In genomic region chr6:69795469-69796080, GRCh38 we compare ENCODE assay signal across 8 cellular contexts. TPM values are rescaled to one million over a fixed set of nuclear protein-coding genes. Genes with fewer than 3 reads are reported as not detected.
A peak's percentile ranks its signal among the peaks of the same experiment; 100 is the strongest.
DNase-seq lines count a peak whose midpoint lies in the region; ATAC-seq and TF ChIP-seq lines count a peak whose summit lies in the region.

No MANE protein-coding gene starts in this region.

- no peaks in the 10 kb centered on the region for H3K27me3 Mint-ChIP-seq in CD4-positive, alpha-beta memory T cell
- H3K27me3 Mint-ChIP-seq in activated T-helper 1 cell treated with anti-CD3 and anti-CD28 coated beads, Interleukin-12 subunit alpha, Interleukin-12 subunit beta, Interleukin-2, Interleukin-4 antibody, amounts not matched to agents 30 ng/mL and 10 ng/mL and 1 ng/mL, durations not matched to agents 14 hours and 24 hours and 36 hours (ENCODE audit: insufficient read depth): no peaks in the 10 kb centered on the region

- ATAC-seq in GM19324 (IDR thresholded peaks at IDR 0.05; ENCODE audit: low FRiP score, unreplicated experiment) (peak; percentile 29), HG03378 (IDR thresholded peaks at IDR 0.05; ENCODE audit: unreplicated experiment) (peak; percentile 35), omental fat pad (ENCODE audit: low FRiP score) (no peak)

- peaks cover under 1 to 9% of the 10 kb centered on the region in 2 donors for H3K36me3 Mint-ChIP-seq in CD4-positive, alpha-beta memory T cell
- H3K36me3 Mint-ChIP-seq in activated T-helper 1 cell treated with anti-CD3 and anti-CD28 coated beads, Interleukin-12 subunit alpha, Interleukin-12 subunit beta, Interleukin-2, Interleukin-4 antibody, amounts not matched to agents 30 ng/mL and 10 ng/mL and 1 ng/mL, durations not matched to agents 14 hours and 24 hours and 36 hours (ENCODE audit: low read depth): peaks cover 9% of the 10 kb centered on the region

- intact Hi-C loops in CD4-positive, alpha-beta memory T cell (cut with micrococcal nuclease): loop anchor here (1.0 to 10.0 kb wide), 5 partner anchors 21 to 769 kb away; partner anchors contain the start of genes FAM135A and SDHAF4
- intact Hi-C loops in activated T-helper 1 cell treated with anti-CD3 and anti-CD28 coated beads, Interleukin-12 subunit alpha, Interleukin-12 subunit beta, Interleukin-2, Interleukin-4 antibody, amounts not matched to agents 30 ng/mL and 10 ng/mL and 1 ng/mL, durations not matched to agents 14 hours and 24 hours and 36 hours (cut with micrococcal nuclease): loop anchor here (1.0 to 5.0 kb wide), 8 partner anchors 7 to 873 kb away; no protein-coding TSS in a partner anchor

- H3K4me3 ChIP-seq in CD4-positive, alpha-beta memory T cell (ENCODE audit: low read length in 2 of 2): peak overlapping the region; percentile 24 to 75
- H3K4me3 ChIP-seq in iPS-18a (ENCODE audit: low read length) (peak overlapping the region; percentile 91), stomach smooth muscle (ENCODE audit: low read length in 2 of 2) (peak overlapping the region; percentile 82 to 87)

- H3K4me3 Mint-ChIP-seq in CD4-positive, alpha-beta memory T cell: peak overlapping the region; percentile 89 to 100 (median 96)
- H3K4me3 Mint-ChIP-seq in activated T-helper 1 cell treated with anti-CD3 and anti-CD28 coated beads, Interleukin-12 subunit alpha, Interleukin-12 subunit beta, Interleukin-2, Interleukin-4 antibody, amounts not matched to agents 30 ng/mL and 10 ng/mL and 1 ng/mL, durations not matched to agents 14 hours and 24 hours and 36 hours: peak overlapping the region; percentile 93

- no peak for TF ChIP-seq CTCF in omental fat pad (IDR thresholded peaks at IDR 0.05)

- CTCF ChIA-PET in CD4-positive, alpha-beta memory T cell (lab: Charles Lee; ENCODE audit: partially characterized antibody): interaction anchor here (1.1 to 4.5 kb wide), 9 partner anchors 10 to 770 kb away, joined by 3 to 93 read pairs (median 14); partner anchors contain the start of gene COL19A1

- peak in 1 of 5 donors; percentile 19 for DNase-seq in CD4-positive, alpha-beta memory T cell
- DNase-seq in activated T-helper 1 cell treated with anti-CD3 and anti-CD28 coated beads, Interleukin-12 subunit alpha, Interleukin-12 subunit beta, Interleukin-2, Interleukin-4 antibody, amounts not matched to agents 30 ng/mL and 10 ng/mL and 1 ng/mL, durations not matched to agents 14 hours and 24 hours and 36 hours (ENCODE audit: low spot score): no peak
- DNase-seq in stimulated activated CD8-positive, alpha-beta memory T cell treated with anti-CD3 and anti-CD28 coated beads, Interleukin-4, amount 100 ng/mL, for 48 hours: no peak
- no peak for DNase-seq in omental fat pad (ENCODE audit: low spot score)

- H3K27ac ChIP-seq in CD4-positive, alpha-beta memory T cell (ENCODE audit: low read depth, low read length): peak overlapping the region; percentile 88
- H3K27ac ChIP-seq in iPS-18a (ENCODE audit: low read length): peak overlapping the region; percentile 74
- H3K27ac ChIP-seq in stomach smooth muscle (ENCODE audit: low read length): peak overlapping the region; percentile 96

- H3K9me3 Mint-ChIP-seq in CD4-positive, alpha-beta memory T cell: no peaks in the 10 kb centered on the region
- peaks cover 11% of the 10 kb centered on the region for H3K9me3 Mint-ChIP-seq in activated T-helper 1 cell treated with anti-CD3 and anti-CD28 coated beads, Interleukin-12 subunit alpha, Interleukin-12 subunit beta, Interleukin-2, Interleukin-4 antibody, amounts not matched to agents 30 ng/mL and 10 ng/mL and 1 ng/mL, durations not matched to agents 14 hours and 24 hours and 36 hours

- peak overlapping the region; percentile 93 to 100 (median 96) for H3K27ac Mint-ChIP-seq in CD4-positive, alpha-beta memory T cell
- H3K27ac Mint-ChIP-seq in activated T-helper 1 cell treated with anti-CD3 and anti-CD28 coated beads, Interleukin-12 subunit alpha, Interleukin-12 subunit beta, Interleukin-2, Interleukin-4 antibody, amounts not matched to agents 30 ng/mL and 10 ng/mL and 1 ng/mL, durations not matched to agents 14 hours and 24 hours and 36 hours: peak overlapping the region; percentile 92

- peaks cover 38 to 68% (median 55%) of the 10 kb centered on the region in 4 donors for H3K4me1 Mint-ChIP-seq in CD4-positive, alpha-beta memory T cell
- peaks cover 35% of the 10 kb centered on the region for H3K4me1 Mint-ChIP-seq in activated T-helper 1 cell treated with anti-CD3 and anti-CD28 coated beads, Interleukin-12 subunit alpha, Interleukin-12 subunit beta, Interleukin-2, Interleukin-4 antibody, amounts not matched to agents 30 ng/mL and 10 ng/mL and 1 ng/mL, durations not matched to agents 14 hours and 24 hours and 36 hours (ENCODE audit: low read depth)

- H3K9ac ChIP-seq in iPS-18a (ENCODE audit: low read length): peak overlapping the region; percentile 83
- H3K9ac ChIP-seq in stomach smooth muscle (ENCODE audit: low read length in 2 of 2): peak overlapping the region; percentile 84 to 98

- no peaks in the 10 kb centered on the region for H3K9me3 ChIP-seq in CD4-positive, alpha-beta memory T cell (ENCODE audit: control insufficient read depth in 1 of 2, low read length in 2 of 2)
- H3K9me3 ChIP-seq in iPS-18a (ENCODE audit: control insufficient read depth, low read depth, low read length) (no peaks in the 10 kb centered on the region), stomach smooth muscle (ENCODE audit: control insufficient read depth in 2 of 2, low read length in 2 of 2) (no peaks in the 10 kb centered on the region)

- H3K36me3 ChIP-seq in CD4-positive, alpha-beta memory T cell (ENCODE audit: insufficient read depth, low read length): no peaks in the 10 kb centered on the region
- H3K36me3 ChIP-seq in iPS-18a (ENCODE audit: control insufficient read depth, low read depth, low read length) (no peaks in the 10 kb centered on the region), stomach smooth muscle (ENCODE audit: control insufficient read depth in 2 of 2, insufficient read depth in 2 of 2, low read length in 2 of 2) (no peaks in the 10 kb centered on the region)

- H3K27me3 ChIP-seq in CD4-positive, alpha-beta memory T cell (ENCODE audit: insufficient read depth, low read length): no peaks in the 10 kb centered on the region
- H3K27me3 ChIP-seq in iPS-18a (ENCODE audit: control insufficient read depth, insufficient read depth, low read length) (no peaks in the 10 kb centered on the region), stomach smooth muscle (ENCODE audit: control insufficient read depth in 1 of 2, insufficient read depth in 2 of 2, low read length in 2 of 2) (no peaks in the 10 kb centered on the region)

- peaks cover 51% of the 10 kb centered on the region for H3K4me1 ChIP-seq in CD4-positive, alpha-beta memory T cell (ENCODE audit: insufficient read depth, low read length)
- peaks cover 12% of the 10 kb centered on the region for H3K4me1 ChIP-seq in iPS-18a (ENCODE audit: control insufficient read depth, low read depth, low read length)
- peaks cover 3% of the 10 kb centered on the region for H3K4me1 ChIP-seq in stomach smooth muscle (ENCODE audit: control insufficient read depth, insufficient read depth, low read length)

- POLR2A ChIA-PET in CD4-positive, alpha-beta memory T cell (lab: Charles Lee; ENCODE audit: partially characterized antibody): interaction anchor here (1.0 to 3.1 kb wide), 7 partner anchors 10 to 73 kb away, joined by 3 to 92 read pairs (median 8); partner anchors contain the start of gene COL19A1

RNA-seq across cellular contexts. Expression of gene LMBRD1, which starts 1.2 kb away (rescaled TPM):
- 10 to 100 TPM; 53.8 to 55.7 TPM for total RNA-seq in CD4-positive, alpha-beta memory T cell
- 10 to 100 TPM; 54.7 to 61.5 TPM for polyA plus RNA-seq in CD4-positive, alpha-beta memory T cell
- total RNA-seq in activated T-helper 1 cell treated with anti-CD3 and anti-CD28 coated beads, Interleukin-12 subunit alpha, Interleukin-12 subunit beta, Interleukin-2, Interleukin-4 antibody, amounts not matched to agents 30 ng/mL and 10 ng/mL and 1 ng/mL, durations not matched to agents 14 hours and 24 hours and 36 hours: 16.6 TPM in 2 replicates
- total RNA-seq in omental fat pad: 10 to 100 TPM; 41.6 to 66.0 (median 57.1) TPM
